Comparison of ENCODE assay signal across 17 cellular contexts in genomic region chr9:124684140-124684539, GRCh38.
DNase-seq lines count a peak whose midpoint lies in the region; ATAC-seq and TF ChIP-seq lines count a peak whose summit lies in the region.
"Had no signal": no experiment of that assay in that cellular context is flagged by ENCODE, and none has a peak within 500 bp of the region (broad histone marks: within the 10 kb centered on the region; RNA-seq: fewer than 3 reads in every experiment).

No MANE protein-coding gene starts in this region.

- DNase-seq in DMS79 (lab: John Stamatoyannopoulos, UW) = peak; percentile 55
- DNase-seq in G401 (ENCODE audit: low spot score) = peak; percentile 29
- DNase-seq in cerebellum (ENCODE audit: low spot score) = peak; percentile 24
- DNase-seq in myocyte (ENCODE audit: low read depth) = peak; percentile 56
- DNase-seq in hypothalamus (lab: John Stamatoyannopoulos, UW) = no peak
- DNase-seq in Peyer's patch = no peak
- DNase-seq: Caco-2; CD4-positive, CD25-positive, alpha-beta regulatory T cell; Kasumi-1; MM.1S; NCI-H1105; NCI-H1694 treated with DMSO at 0.1 percent for 48 hours; NCI-H2171 treated with DMSO at 0.1 percent for 48 hours; NCI-H510A treated with DMSO at 0.1 percent for 48 hours; NK-92 treated with Interleukin-12 subunit alpha and Interleukin-12 subunit beta, amount 100 ng/mL, for 24 hours had no signal

- no peaks in the 10 kb centered on the region for H3K36me3 ChIP-seq in Peyer's patch
- H3K36me3 ChIP-seq: HAP-1 had no signal

- TF ChIP-seq POLR2A in Peyer's patch (IDR thresholded peaks at IDR 0.05) = no peak

- in situ Hi-C loops in G401 (cut with HindIII; ENCODE audit: low sequenced_read_pairs) = loop anchor here (25.0 kb wide), 1 partner anchor 97 kb away; no protein-coding TSS in a partner anchor

- H3K4me3 ChIP-seq in Peyer's patch = no peak overlapping the region
- H3K4me3 ChIP-seq: HAP-1 had no signal

- no peak overlapping the region for H3K27ac ChIP-seq in Peyer's patch

- H3K9me3 ChIP-seq in Peyer's patch = no peaks in the 10 kb centered on the region
- H3K9me3 ChIP-seq: Caco-2, HAP-1 had no signal

- ATAC-seq in HG03135 (IDR thresholded peaks at IDR 0.05; ENCODE audit: unreplicated experiment) = no peak

- TF ChIP-seq CTCF in Peyer's patch (IDR thresholded peaks at IDR 0.05) = no peak

- no peaks in the 10 kb centered on the region for H3K27me3 ChIP-seq in Peyer's patch

- no peaks in the 10 kb centered on the region for H3K4me1 ChIP-seq in Peyer's patch
- H3K4me1 ChIP-seq: Caco-2, HAP-1 had no signal

Comparison
In these comparisons a context has a peak if more than half of its experiments do, and no peak if none do; other contexts are left out.
1. DNase-seq: peak in DMS79 (single experiment), G401 (single experiment), cerebellum (single experiment) and myocyte (single experiment); none in hypothalamus (0 of 51) and Peyer's patch (0 of 3).